8 cellular contexts compared by ENCODE assay signal in genomic region chr4:150044517-150044916, GRCh38. TPM values are rescaled to one million over a fixed set of nuclear protein-coding genes. Genes with fewer than 3 reads are reported as not detected.
"Had no signal": no experiment of that assay in that cellular context is flagged by ENCODE, and none has a peak within 500 bp of the region (broad histone marks: within the 10 kb centered on the region; RNA-seq: fewer than 3 reads in every experiment).

No MANE protein-coding gene starts in this region.

- H3K36me3 Mint-ChIP-seq: IgD-negative memory B cell had no signal

- H3K27ac Mint-ChIP-seq: GM23338, HFFc6, IgD-negative memory B cell had no signal

- H3K27ac ChIP-seq: HL-60 had no signal

- H3K36me3 ChIP-seq: HAP-1 had no signal

- H3K9me3 Mint-ChIP-seq: GM23338, HFFc6, IgD-negative memory B cell had no signal

- DNase-seq: H7, HFFc6, KG1 had no signal

- H3K4me1 ChIP-seq: HAP-1 had no signal

- H3K4me3 Mint-ChIP-seq: GM23338, HFFc6, IgD-negative memory B cell had no signal

- H3K9me3 ChIP-seq: HAP-1 had no signal

- H2AFZ ChIP-seq: GM23338 had no signal

- H3K4me2 ChIP-seq: GM23338 had no signal

- ATAC-seq: GM23338, HCT116 had no signal

- H3K4me3 ChIP-seq: GM23338, HAP-1 had no signal

RNA-seq across cellular contexts. Expression of gene DCLK2, which starts 33.7 kb away (rescaled TPM):
- polyA plus RNA-seq: GM23338 had no signal
